2 cellular contexts compared by ENCODE assay signal in the genomic region with DNA sequence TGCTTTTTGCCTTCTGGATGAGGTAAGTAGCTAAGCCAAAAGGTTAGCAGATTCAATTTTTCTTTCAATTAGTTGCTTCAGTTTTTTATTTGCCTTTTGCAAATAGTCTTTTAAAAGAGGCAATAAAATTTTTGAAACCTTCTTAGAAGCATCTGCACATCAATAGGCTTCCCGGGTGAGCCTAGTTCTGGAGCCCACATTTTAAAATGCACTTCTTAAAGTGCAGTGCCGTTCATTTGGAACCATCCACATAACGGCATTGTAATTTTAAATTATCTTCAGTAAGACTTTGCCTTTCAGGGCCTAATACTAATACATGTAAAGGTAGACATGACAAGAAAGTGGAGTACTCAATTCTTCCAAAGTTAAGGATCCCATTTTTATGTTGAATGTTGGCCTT.
TF ChIP-seq lines count a peak whose summit lies in the region.

No MANE protein-coding gene starts in this region.

TF ChIP-seq in A549, 52 proteins besides CTCF, POLR2A, EP300 and RAD21:
- TF ChIP-seq MYC (IDR thresholded peaks at IDR 0.05; ENCODE audit: borderline replicate concordance, low read length) = no peak
TF ChIP-seq in A549: peak in this region for 0.

TF ChIP-seq in H1, 55 proteins besides CTCF, POLR2A, EP300 and RAD21:
- no peak for TF ChIP-seq CHD7 (IDR thresholded peaks at IDR 0.05; ENCODE audit: insufficient replicate concordance, low read length)
- no peak for TF ChIP-seq TAF7 (optimal IDR thresholded peaks at IDR 0.05; ENCODE audit: borderline replicate concordance, low read depth, low read length)
- TF ChIP-seq ZNF274 (IDR thresholded peaks at IDR 0.05; ENCODE audit: borderline replicate concordance, extremely low read depth, low read length) = no peak
- TF ChIP-seq GTF2F1 (IDR thresholded peaks at IDR 0.05; ENCODE audit: borderline replicate concordance, low read depth, low read length) = no peak
- TF ChIP-seq SP1 (IDR thresholded peaks at IDR 0.05; ENCODE audit: low read depth, low read length) = no peak
- no peak for TF ChIP-seq KDM5A (IDR thresholded peaks at IDR 0.05; ENCODE audit: low read length)
- TF ChIP-seq TAF1 (IDR thresholded peaks at IDR 0.05; ENCODE audit: low read depth, low read length) = no peak
- TF ChIP-seq NANOG (IDR thresholded peaks at IDR 0.05; ENCODE audit: insufficient read depth, low read depth, low read length, poor library complexity, severe bottlenecking) = no peak
- no peak for TF ChIP-seq SP2 (IDR thresholded peaks at IDR 0.05; ENCODE audit: low read length)
- no peak for TF ChIP-seq SIN3A (conservative IDR thresholded peaks at IDR 0.05 in 1 of 2, IDR thresholded peaks at IDR 0.05 in 1 of 2; ENCODE audit: low read depth in 1 of 2, low read length in 2 of 2)
- TF ChIP-seq TEAD4 (IDR thresholded peaks at IDR 0.05; ENCODE audit: low read depth, low read length) = no peak
- TF ChIP-seq POU5F1 (IDR thresholded peaks at IDR 0.05; ENCODE audit: low read depth, low read length) = no peak
- TF ChIP-seq CEBPB (IDR thresholded peaks at IDR 0.05; ENCODE audit: low read depth, low read length) = no peak
- no peak for TF ChIP-seq MAFK (IDR thresholded peaks at IDR 0.05; ENCODE audit: low read depth, low read length)
- no peak for TF ChIP-seq ASH2L (IDR thresholded peaks at IDR 0.05; ENCODE audit: low read length)
- no peak for TF ChIP-seq HDAC6 (IDR thresholded peaks at IDR 0.05; ENCODE audit: low read depth, low read length)
- TF ChIP-seq EGR1 (IDR thresholded peaks at IDR 0.05; ENCODE audit: borderline replicate concordance, low read depth, low read length) = no peak
- TF ChIP-seq RFX5 (IDR thresholded peaks at IDR 0.05; ENCODE audit: borderline replicate concordance, low read depth, low read length) = no peak
- TF ChIP-seq BACH1 (IDR thresholded peaks at IDR 0.05; ENCODE audit: low read length) = no peak
